ENCODE assay signal across 8 cellular contexts in genomic region chr15:74906450-74907276, GRCh38. TPM values are rescaled to one million over a fixed set of nuclear protein-coding genes. Genes with fewer than 3 reads are reported as not detected.
A peak's percentile ranks its signal among the peaks of the same experiment; 100 is the strongest.
DNase-seq lines count a peak whose midpoint lies in the region; ATAC-seq and TF ChIP-seq lines count a peak whose summit lies in the region.

Gene FAM219B (minus strand): TSS chr15:74906851. CDS start chr15:74906800, 51 bp downstream.

- no peak for TF ChIP-seq CTCF in AG10803 (conservative IDR thresholded peaks at IDR 0.05; ENCODE audit: low read length)

- ATAC-seq in GM19035 (IDR thresholded peaks at IDR 0.05; ENCODE audit: unreplicated experiment) (peak; percentile 84), HG03354 (IDR thresholded peaks at IDR 0.05; ENCODE audit: poor library complexity, severe bottlenecking, unreplicated experiment) (peak; percentile 86), left lobe of liver (peak; percentile 94)

- H3K4me3 ChIP-seq in AG10803 (ENCODE audit: low read length), result peak within 1 kb of the TSS; percentile 83

- DNase-seq in AG10803 (ENCODE audit: low read depth), result peak; percentile 84
- DNase-seq in NCI-H524 treated with DMSO at 0.1 percent for 48 hours (lab: John Stamatoyannopoulos, UW), result peak; percentile 35
- peak; percentile 61 for DNase-seq in activated CD4-positive, alpha-beta T cell treated with anti-CD3 and anti-CD28 coated beads, Interleukin-2, amount 50 U/mL, for 1 hour
- DNase-seq in dedifferentiated amniotic fluid mesenchymal stem cell (ENCODE audit: extremely low spot score), result peak; percentile 91
- peak; percentile 93 for DNase-seq in left lobe of liver (ENCODE audit: low spot score)
- peak; percentile 59 for DNase-seq in stimulated activated CD4-positive, alpha-beta T cell treated with anti-CD3 and anti-CD28 coated beads, Interleukin-2, amount 100 ng/mL, for 4 hours (ENCODE audit: low read depth)

RNA-seq across cellular contexts. Expression of gene FAM219B, which starts in this region (rescaled TPM):
- total RNA-seq in left lobe of liver, result 15.8 TPM

Comparison
In these comparisons a context has a peak if more than half of its experiments do, and no peak if none do; other contexts are left out.
1. Peak in every context shown above with its lines: DNase-seq, ATAC-seq and H3K4me3 ChIP-seq.
2. DNase-seq: peak in every context shown above with its lines; median percentile 93 in left lobe of liver; 91 in dedifferentiated amniotic fluid mesenchymal stem cell; 84 in AG10803; 61 in activated CD4-positive, alpha-beta T cell treated with anti-CD3 and anti-CD28 coated beads, Interleukin-2, amount 50 U/mL, for 1 hour; 59 in stimulated activated CD4-positive, alpha-beta T cell treated with anti-CD3 and anti-CD28 coated beads, Interleukin-2, amount 100 ng/mL, for 4 hours; 35 in NCI-H524 treated with DMSO at 0.1 percent for 48 hours.